In genomic region chr17:68909066-68909465, GRCh38 we compare ENCODE assay signal across 8 cellular contexts. TPM values are rescaled to one million over a fixed set of nuclear protein-coding genes. Genes with fewer than 3 reads are reported as not detected.
A peak's percentile ranks its signal among the peaks of the same experiment; 100 is the strongest.
DNase-seq lines count a peak whose midpoint lies in the region; ATAC-seq and TF ChIP-seq lines count a peak whose summit lies in the region.

No MANE protein-coding gene starts in this region.

- peak overlapping the region; percentile 5 to 65 (median 62) for H3K27ac ChIP-seq in sigmoid colon

- peak; percentile 67 for ATAC-seq in HG02759 (IDR thresholded peaks at IDR 0.05; ENCODE audit: unreplicated experiment)

- no peak for TF ChIP-seq POLR2A in sigmoid colon (IDR thresholded peaks at IDR 0.05)

- intact Hi-C loops in sigmoid colon (cut with DNase I) = loop anchor here (10.0 kb wide), 1 partner anchor 114 kb away; no protein-coding TSS in a partner anchor

- H3K36me3 ChIP-seq in sigmoid colon = no peaks in the 10 kb centered on the region

- H3K4me1 ChIP-seq in sigmoid colon = peaks cover 0 to 34% (median 26%) of the 10 kb centered on the region in 4 donors

- no peaks in the 10 kb centered on the region for H3K27me3 ChIP-seq in sigmoid colon

- H3K9me3 ChIP-seq in sigmoid colon = no peaks in the 10 kb centered on the region

- WGBS in sigmoid colon, 2 donors = 50 to 57% methylated on average over 1 of the region's 1 CpG

- DNase-seq in Ammon's horn (ENCODE audit: low spot score) = peak; percentile 46
- peak; percentile 97 for DNase-seq in SKM-1 treated with dmso at 0.1 percent for 144 hours (lab: John Stamatoyannopoulos, UW; ENCODE audit: unreplicated experiment)
- peak; percentile 53 for DNase-seq in globus pallidus (ENCODE audit: low spot score)
- peak; percentile 87 for DNase-seq in sigmoid colon
- no peak for DNase-seq in NCI-H2081 (lab: John Stamatoyannopoulos, UW)
- no peak for DNase-seq in NCI-H1092 (lab: John Stamatoyannopoulos, UW)
- DNase-seq in iPS-NIHi11 (ENCODE audit: low spot score) = no peak

- no peak for TF ChIP-seq CTCF in sigmoid colon (IDR thresholded peaks at IDR 0.05)

- TF ChIP-seq EP300 in sigmoid colon (IDR thresholded peaks at IDR 0.05) = no peak

- H3K4me3 ChIP-seq in sigmoid colon = no peak overlapping the region

RNA-seq across cellular contexts. Expression of gene ABCA8, which starts 46.1 kb away (rescaled TPM):
- total RNA-seq in sigmoid colon = 10 to 100 TPM; 20.0 to 71.5 (median 51.8) TPM
- polyA plus RNA-seq in sigmoid colon = 1 to 10 TPM; 2.8 to 7.0 (median 3.0) TPM

Comparison
In these comparisons a context has a peak if more than half of its experiments do, and no peak if none do; other contexts are left out.
1. DNase-seq: peak in Ammon's horn (single experiment), SKM-1 treated with dmso at 0.1 percent for 144 hours (single experiment), globus pallidus (single experiment) and sigmoid colon (single experiment); none in NCI-H2081 (0 of 2), NCI-H1092 (single experiment) and iPS-NIHi11 (single experiment).